Comparison of ENCODE assay signal across 33 cellular contexts in genomic region chr15:65521355-65521754, GRCh38.
"Had no signal": no experiment of that assay in that cellular context is flagged by ENCODE, and none has a peak within 500 bp of the region (broad histone marks: within the 10 kb centered on the region; RNA-seq: fewer than 3 reads in every experiment).

No MANE protein-coding gene starts in this region.

- H3K4me3 ChIP-seq: adrenal gland, body of pancreas, colonic mucosa, dorsolateral prefrontal cortex, heart left ventricle, skin epidermis, stomach, thyroid gland, upper lobe of right lung had no signal

- H3K4me1 ChIP-seq: foreskin keratinocyte had no signal

- H3K27ac ChIP-seq: adrenal gland, body of pancreas, colonic mucosa, dorsolateral prefrontal cortex, foreskin keratinocyte, heart left ventricle, neutrophil, skin epidermis, stomach, thyroid gland, upper lobe of right lung, VCaP had no signal

- H3K27me3 ChIP-seq: adrenal gland, body of pancreas, colonic mucosa, dorsolateral prefrontal cortex, foreskin keratinocyte, heart left ventricle, neutrophil, stomach, thyroid gland, upper lobe of right lung had no signal

- H3K9me3 Mint-ChIP-seq: activated CD4-positive, alpha-beta memory T cell treated with anti-CD3 and anti-CD28 coated beads for 36 hours; activated naive CD4-positive, alpha-beta T cell treated with anti-CD3 and anti-CD28 coated beads for 36 hours; activated naive CD8-positive, alpha-beta T cell treated with anti-CD3 and anti-CD28 coated beads for 36 hours; activated T-helper 1 cell treated with anti-CD3 and anti-CD28 coated beads, Interleukin-12 subunit alpha, Interleukin-12 subunit beta, Interleukin-2, Interleukin-4 antibody, amounts not matched to agents 30 ng/mL and 10 ng/mL and 1 ng/mL, durations not matched to agents 14 hours and 24 hours and 36 hours; memory B cell; naive thymus-derived CD8-positive, alpha-beta T cell; stimulated activated naive B cell treated with anti-CD40 and anti-IgM and Interleukin-4, amounts not matched to agents 10 μg/mL and 1 μg/mL and 100 μg/mL, for 72 hours had no signal

- H3K36me3 ChIP-seq: adrenal gland, colonic mucosa, heart left ventricle, neutrophil, stomach, thyroid gland, upper lobe of right lung had no signal

- H3K9me3 ChIP-seq: adrenal gland, body of pancreas, colonic mucosa, neutrophil, stomach, thyroid gland, upper lobe of right lung had no signal

- ATAC-seq: body of pancreas; foreskin keratinocyte; heart left ventricle; naive thymus-derived CD8-positive, alpha-beta T cell; sciatic nerve; stimulated activated naive B cell treated with anti-CD40 and anti-IgM and Interleukin-4, amounts not matched to agents 10 μg/mL and 1 μg/mL and 100 μg/mL, for 72 hours; T-helper 17 cell; upper lobe of right lung had no signal

- DNase-seq: activated CD4-positive, alpha-beta memory T cell treated with anti-CD3 and anti-CD28 coated beads for 36 hours; activated CD4-positive, alpha-beta T cell treated with anti-CD3 and anti-CD28 coated beads for 48 hours; activated CD8-positive, alpha-beta memory T cell treated with anti-CD3 and anti-CD28 coated beads, Interleukin-2, amount 50 U/mL, for 4 hours; activated effector memory CD4-positive, alpha-beta T cell treated with anti-CD3 and anti-CD28 coated beads, Interleukin-2, amount 50 U/mL, for 16 hours; activated naive CD4-positive, alpha-beta T cell treated with anti-CD3 and anti-CD28 coated beads for 36 hours; activated naive CD8-positive, alpha-beta T cell treated with anti-CD3 and anti-CD28 coated beads for 36 hours; activated T-cell treated with anti-CD3 and anti-CD28 coated beads, Interleukin-2, amount 50 U/mL, for 1 hour; aorta; body of pancreas; colonic mucosa; dorsolateral prefrontal cortex; effector memory CD4-positive, alpha-beta T cell; foreskin keratinocyte; heart left ventricle; hypothalamus; naive thymus-derived CD8-positive, alpha-beta T cell; stimulated activated CD4-positive, alpha-beta T cell treated with anti-CD3 and anti-CD28 coated beads, Interleukin-12 subunit alpha, Interleukin-12 subunit beta, amount 100 ng/mL, for 4 hours; stimulated activated CD4-positive, alpha-beta T cell treated with anti-CD3 and anti-CD28 coated beads, Interleukin-4, amount 100 ng/mL, for 4 hours; stimulated activated CD8-positive, alpha-beta memory T cell treated with anti-CD3 and anti-CD28 coated beads, Interleukin-4, amount 100 ng/mL, for 48 hours; stimulated activated naive B cell treated with anti-CD40 and anti-IgM and Interleukin-4, amounts not matched to agents 10 μg/mL and 1 μg/mL and 100 μg/mL, for 72 hours; stomach; SW 1271; T-helper 17 cell; T1000; thyroid gland; upper lobe of right lung had no signal

- H3K4me3 Mint-ChIP-seq: activated CD4-positive, alpha-beta memory T cell treated with anti-CD3 and anti-CD28 coated beads for 36 hours; activated naive CD4-positive, alpha-beta T cell treated with anti-CD3 and anti-CD28 coated beads for 36 hours; activated naive CD8-positive, alpha-beta T cell treated with anti-CD3 and anti-CD28 coated beads for 36 hours; activated T-helper 1 cell treated with anti-CD3 and anti-CD28 coated beads, Interleukin-12 subunit alpha, Interleukin-12 subunit beta, Interleukin-2, Interleukin-4 antibody, amounts not matched to agents 30 ng/mL and 10 ng/mL and 1 ng/mL, durations not matched to agents 14 hours and 24 hours and 36 hours; memory B cell; stimulated activated naive B cell treated with anti-CD40 and anti-IgM and Interleukin-4, amounts not matched to agents 10 μg/mL and 1 μg/mL and 100 μg/mL, for 72 hours; T-helper 17 cell had no signal

- H3K36me3 Mint-ChIP-seq: activated CD4-positive, alpha-beta memory T cell treated with anti-CD3 and anti-CD28 coated beads for 36 hours; memory B cell; naive thymus-derived CD8-positive, alpha-beta T cell had no signal

- H3K27ac Mint-ChIP-seq: activated CD4-positive, alpha-beta memory T cell treated with anti-CD3 and anti-CD28 coated beads for 36 hours; activated naive CD4-positive, alpha-beta T cell treated with anti-CD3 and anti-CD28 coated beads for 36 hours; activated naive CD8-positive, alpha-beta T cell treated with anti-CD3 and anti-CD28 coated beads for 36 hours; activated T-helper 1 cell treated with anti-CD3 and anti-CD28 coated beads, Interleukin-12 subunit alpha, Interleukin-12 subunit beta, Interleukin-2, Interleukin-4 antibody, amounts not matched to agents 30 ng/mL and 10 ng/mL and 1 ng/mL, durations not matched to agents 14 hours and 24 hours and 36 hours; memory B cell; naive thymus-derived CD8-positive, alpha-beta T cell; stimulated activated naive B cell treated with anti-CD40 and anti-IgM and Interleukin-4, amounts not matched to agents 10 μg/mL and 1 μg/mL and 100 μg/mL, for 72 hours; T-helper 17 cell had no signal
